In genomic region chr18:3152294-3152693, GRCh38 we compare ENCODE assay signal across 20 cellular contexts.
"Had no signal": no experiment of that assay in that cellular context is flagged by ENCODE, and none has a peak within 500 bp of the region (broad histone marks: within the 10 kb centered on the region; RNA-seq: fewer than 3 reads in every experiment).

No MANE protein-coding gene starts in this region.

- H3K36me3 Mint-ChIP-seq: activated naive CD8-positive, alpha-beta T cell treated with anti-CD3 and anti-CD28 coated beads, Interleukin-2, amount 10 ng/mL, durations not matched to agents 7 days and 5 days had no signal

- DNase-seq: activated B cell treated with CpG ODN at 0.5 μM for 24 hours; activated CD4-positive, alpha-beta T cell treated with anti-CD3 and anti-CD28 coated beads for 4 hours; activated CD8-positive, alpha-beta T cell treated with anti-CD3 and anti-CD28 coated beads for 36 hours; activated naive CD4-positive, alpha-beta T cell treated with Interleukin-2 at 50 U/mL for 16 hours; activated naive CD8-positive, alpha-beta T cell treated with anti-CD3 and anti-CD28 coated beads, Interleukin-2, amount 10 ng/mL, durations not matched to agents 7 days and 5 days; amygdala; body of pancreas; central memory CD4-positive, alpha-beta T cell; dorsolateral prefrontal cortex; midbrain; spleen; stimulated activated CD8-positive, alpha-beta memory T cell treated with anti-CD3 and anti-CD28 coated beads, Interleukin-4, amount 100 ng/mL, for 48 hours; trophoblast cell had no signal

- H3K9ac ChIP-seq: parathyroid adenoma had no signal

- H3K27ac Mint-ChIP-seq: activated B cell treated with CpG ODN at 0.5 μM for 24 hours; activated CD8-positive, alpha-beta T cell treated with anti-CD3 and anti-CD28 coated beads for 36 hours; activated naive CD8-positive, alpha-beta T cell treated with anti-CD3 and anti-CD28 coated beads, Interleukin-2, amount 10 ng/mL, durations not matched to agents 7 days and 5 days; activated T-helper 17 cell treated with anti-CD3 and anti-CD28 coated beads, Interleukin-2, amount 50 U/mL, for 72 hours; stimulated activated naive CD8-positive, alpha-beta T cell treated with anti-CD3 and anti-CD28 coated beads, Interleukin-15, Interleukin-2, amounts not matched to agents 100 ng/mL and 50 ng/mL, for 24 hours had no signal

- H3K9me3 ChIP-seq: body of pancreas, spleen, suprapubic skin, vagina had no signal

- H3K27ac ChIP-seq: dorsolateral prefrontal cortex, parathyroid adenoma, suprapubic skin, vagina had no signal

- H3K27me3 Mint-ChIP-seq: activated B cell treated with CpG ODN at 0.5 μM for 24 hours; activated CD8-positive, alpha-beta T cell treated with anti-CD3 and anti-CD28 coated beads for 36 hours; activated T-helper 17 cell treated with anti-CD3 and anti-CD28 coated beads, Interleukin-2, amount 50 U/mL, for 72 hours; stimulated activated naive CD8-positive, alpha-beta T cell treated with anti-CD3 and anti-CD28 coated beads, Interleukin-15, Interleukin-2, amounts not matched to agents 100 ng/mL and 50 ng/mL, for 24 hours had no signal

- H3K36me3 ChIP-seq: spleen, suprapubic skin, vagina had no signal

- H3K4me1 ChIP-seq: parathyroid adenoma had no signal

- H3K4me3 ChIP-seq: body of pancreas, dorsolateral prefrontal cortex, hepatocyte, spleen, suprapubic skin, vagina had no signal

- H3K9me3 Mint-ChIP-seq: activated B cell treated with CpG ODN at 0.5 μM for 24 hours; activated CD8-positive, alpha-beta T cell treated with anti-CD3 and anti-CD28 coated beads for 36 hours; activated naive CD8-positive, alpha-beta T cell treated with anti-CD3 and anti-CD28 coated beads, Interleukin-2, amount 10 ng/mL, durations not matched to agents 7 days and 5 days; activated T-helper 17 cell treated with anti-CD3 and anti-CD28 coated beads, Interleukin-2, amount 50 U/mL, for 72 hours; nephron; stimulated activated naive CD8-positive, alpha-beta T cell treated with anti-CD3 and anti-CD28 coated beads, Interleukin-15, Interleukin-2, amounts not matched to agents 100 ng/mL and 50 ng/mL, for 24 hours had no signal

- H3K4me3 Mint-ChIP-seq: activated B cell treated with CpG ODN at 0.5 μM for 24 hours; activated CD8-positive, alpha-beta T cell treated with anti-CD3 and anti-CD28 coated beads for 36 hours; activated naive CD8-positive, alpha-beta T cell treated with anti-CD3 and anti-CD28 coated beads, Interleukin-2, amount 10 ng/mL, durations not matched to agents 7 days and 5 days; activated T-helper 17 cell treated with anti-CD3 and anti-CD28 coated beads, Interleukin-2, amount 50 U/mL, for 72 hours; nephron; stimulated activated naive CD8-positive, alpha-beta T cell treated with anti-CD3 and anti-CD28 coated beads, Interleukin-15, Interleukin-2, amounts not matched to agents 100 ng/mL and 50 ng/mL, for 24 hours had no signal

- H3K27me3 ChIP-seq: body of pancreas, dorsolateral prefrontal cortex, hepatocyte, spleen, suprapubic skin, vagina had no signal

- ATAC-seq: activated CD8-positive, alpha-beta T cell treated with anti-CD3 and anti-CD28 coated beads for 36 hours; activated T-helper 17 cell treated with anti-CD3 and anti-CD28 coated beads, Interleukin-2, amount 50 U/mL, for 72 hours; body of pancreas had no signal
